ENCODE assay signal across 26 cellular contexts in genomic region chr7:101712652-101713051, GRCh38.
DNase-seq lines count a peak whose midpoint lies in the region; ATAC-seq, FAIRE-seq and TF ChIP-seq lines count a peak whose summit lies in the region.
"Had no signal": no experiment of that assay in that cellular context is flagged by ENCODE, and none has a peak within 500 bp of the region (broad histone marks: within the 10 kb centered on the region; RNA-seq: fewer than 3 reads in every experiment).

No MANE protein-coding gene starts in this region.

- no peaks in the 10 kb centered on the region for H3K27me3 Mint-ChIP-seq in activated T-cell treated with anti-CD3 and anti-CD28 coated beads, Interleukin-2, amount 50 U/mL, for 72 hours (ENCODE audit: low read depth)
- H3K27me3 Mint-ChIP-seq in effector memory CD8-positive, alpha-beta T cell: peaks cover 0 to 11% of the 10 kb centered on the region in 2 donors

- no peaks in the 10 kb centered on the region for H3K4me1 ChIP-seq in A549
- H3K4me1 ChIP-seq in K562 (replicated peaks in 1 of 2; ENCODE audit: control insufficient read depth in 2 of 2, insufficient read depth in 2 of 2, low read length in 2 of 2): peaks cover 0 to under 1% of the 10 kb centered on the region in 2 experiments; a peak in 2 of 5 replicates
- H3K4me1 ChIP-seq: BE2C had no signal

- H3K27ac ChIP-seq in A549: no peak overlapping the region
- no peak overlapping the region for H3K27ac ChIP-seq in K562 (ENCODE audit: extremely low read depth, low read depth, low read length)
- H3K27ac ChIP-seq: 22Rv1, BLaER1 had no signal

- H3K27ac Mint-ChIP-seq in activated T-cell treated with anti-CD3 and anti-CD28 coated beads, Interleukin-2, amount 50 U/mL, for 72 hours: peak overlapping the region; percentile 41
- no peak overlapping the region for H3K27ac Mint-ChIP-seq in effector memory CD8-positive, alpha-beta T cell
- H3K27ac Mint-ChIP-seq: CD4-positive, CD25-positive, alpha-beta regulatory T cell; CD8-positive, alpha-beta memory T cell had no signal

- no peaks in the 10 kb centered on the region for H3K36me3 ChIP-seq in K562 (ENCODE audit: control insufficient read depth, insufficient read depth, low read length)
- H3K36me3 ChIP-seq: BE2C, BLaER1 had no signal

- H3K4me1 Mint-ChIP-seq in activated T-cell treated with anti-CD3 and anti-CD28 coated beads, Interleukin-2, amount 50 U/mL, for 72 hours (ENCODE audit: low read depth): no peaks in the 10 kb centered on the region
- H3K4me1 Mint-ChIP-seq in effector memory CD8-positive, alpha-beta T cell (ENCODE audit: low read depth in 2 of 2): no peaks in the 10 kb centered on the region
- H3K4me1 Mint-ChIP-seq: CD4-positive, alpha-beta memory T cell; CD4-positive, CD25-positive, alpha-beta regulatory T cell; CD8-positive, alpha-beta memory T cell had no signal

- TF ChIP-seq EP300 in A549 (IDR thresholded peaks at IDR 0.05) (no peak), K562 (IDR thresholded peaks at IDR 0.05; ENCODE audit: low read length) (no peak)

- no peak overlapping the region for H3K9ac ChIP-seq in K562 (ENCODE audit: insufficient read depth in 1 of 2, low read depth in 2 of 2, low read length in 2 of 2)
- H3K9ac ChIP-seq: BLaER1 had no signal

- H3K4me2 ChIP-seq in A549: no peak overlapping the region
- no peak overlapping the region for H3K4me2 ChIP-seq in K562 (ENCODE audit: insufficient read depth, low read length)
- H3K4me2 ChIP-seq: BLaER1 had no signal

- H3K4me3 ChIP-seq in A549: no peak overlapping the region
- no peak overlapping the region for H3K4me3 ChIP-seq in K562
- H3K4me3 ChIP-seq: BLaER1, GM12878 had no signal

- H4K20me1 ChIP-seq in K562 (replicated peaks; ENCODE audit: control insufficient read depth, insufficient read depth, low read length): 0 out of 2 replicates have a peak, but pooled peaks cover 3% of the 10 kb centered on the region
- H4K20me1 ChIP-seq: BLaER1 had no signal

- FAIRE-seq in A549 (lab: Jason Lieb, UNC) (no peak), K562 (lab: Jason Lieb, UNC) (no peak)
- FAIRE-seq: GM12878, GM12892, GM18507 had no signal

- DNase-seq in activated T-cell treated with anti-CD3 and anti-CD28 coated beads, Interleukin-2, amount 50 U/mL, for 72 hours: no peak
- DNase-seq in activated T-cell treated with anti-CD3 and anti-CD28 coated beads for 4 hours: no peak
- no peak for DNase-seq in A549 (ENCODE audit: low read depth in 1 of 2, low spot score in 1 of 2)
- no peak for DNase-seq in K562 (ENCODE audit: extremely low read depth in 1 of 4, low spot score in 3 of 4)
- no peak for DNase-seq in stimulated activated CD4-positive, alpha-beta T cell treated with anti-CD3 and anti-CD28 coated beads, Interleukin-4, amount 100 ng/mL, for 24 hours
- DNase-seq in effector memory CD8-positive, alpha-beta T cell: no peak
- DNase-seq: ACHN; BE2C; C1 segment of cervical spinal cord; CD4-positive, alpha-beta memory T cell; CD4-positive, CD25-positive, alpha-beta regulatory T cell; CD8-positive, alpha-beta memory T cell; COR-L47; DMS 273 treated with DMSO at 0.1 percent for 48 hours; DMS153; DMS53; DMS79; DND-41; EL; GDM1 had no signal

- no peaks in the 10 kb centered on the region for H3K36me3 Mint-ChIP-seq in activated T-cell treated with anti-CD3 and anti-CD28 coated beads, Interleukin-2, amount 50 U/mL, for 72 hours (ENCODE audit: insufficient read depth in 2 of 2)
- no peaks in the 10 kb centered on the region for H3K36me3 Mint-ChIP-seq in effector memory CD8-positive, alpha-beta T cell (ENCODE audit: insufficient read depth)
- H3K36me3 Mint-ChIP-seq: CD14-positive monocyte; CD4-positive, alpha-beta memory T cell; CD4-positive, CD25-positive, alpha-beta regulatory T cell; CD8-positive, alpha-beta memory T cell had no signal

- no peak overlapping the region for H3K4me3 Mint-ChIP-seq in activated T-cell treated with anti-CD3 and anti-CD28 coated beads, Interleukin-2, amount 50 U/mL, for 72 hours
- no peak overlapping the region for H3K4me3 Mint-ChIP-seq in effector memory CD8-positive, alpha-beta T cell
- H3K4me3 Mint-ChIP-seq: CD14-positive monocyte; CD4-positive, alpha-beta memory T cell; CD4-positive, CD25-positive, alpha-beta regulatory T cell; CD8-positive, alpha-beta memory T cell had no signal

- BruUV-seq in K562 (replicated peaks; lab: Mats Ljungman, UMichigan): no TSS peak

- no peaks in the 10 kb centered on the region for H3K9me1 ChIP-seq in K562 (ENCODE audit: control insufficient read depth, insufficient read depth, low read length)

- TF ChIP-seq RAD21 in A549 (conservative IDR thresholded peaks at IDR 0.05 in 1 of 2, IDR thresholded peaks at IDR 0.05 in 1 of 2) (no peak), K562 (CRISPR knock-in tag; conservative IDR thresholded peaks at IDR 0.05 in 1 of 2, IDR thresholded peaks at IDR 0.05 in 1 of 2) (no peak)

- WGBS in A549 (ENCODE audit: missing lambda C conversion rate): 66% methylated on average over 3 of the region's 3 CpGs
- 2% methylated on average over 3 of the region's 3 CpGs for WGBS in K562 (ENCODE audit: insufficient coverage, low coverage, missing lambda C conversion rate)

- TF ChIP-seq CTCF in A549 (IDR thresholded peaks at IDR 0.05) (no peak), K562 (IDR thresholded peaks at IDR 0.05 in 2 of 3, conservative IDR thresholded peaks at IDR 0.05 in 1 of 3; ENCODE audit: insufficient read depth in 2 of 3, low read depth in 1 of 3, low read length in 3 of 3) (no peak)

- H3K79me2 ChIP-seq in K562 (ENCODE audit: control insufficient read depth, insufficient read depth, low read length): no peaks in the 10 kb centered on the region

- no peak for ATAC-seq in activated T-cell treated with anti-CD3 and anti-CD28 coated beads, Interleukin-2, amount 50 U/mL, for 72 hours (replicated peaks in 1 of 2)
- no peak for ATAC-seq in A549
- ATAC-seq in K562: no peak
- no peak for ATAC-seq in effector memory CD8-positive, alpha-beta T cell (replicated peaks)
- ATAC-seq: GM12878 had no signal

- POLR2A ChIA-PET in A549 (lab: Yijun Ruan, JAX) (no interaction called here), K562 (lab: Yijun Ruan, JAX) (interaction anchor here (0.6 kb wide), 1 partner anchor 170 kb away, joined by 3 read pairs; no protein-coding TSS in a partner anchor)

- peaks cover 25 to 41% of the 10 kb centered on the region in 2 experiments for H3K27me3 ChIP-seq in K562 (ENCODE audit: control insufficient read depth in 2 of 2, insufficient read depth in 2 of 2, low read length in 2 of 2)
- H3K27me3 ChIP-seq: BE2C, BLaER1 had no signal

- H3K9me3 ChIP-seq in A549: no peaks in the 10 kb centered on the region
- no peaks in the 10 kb centered on the region for H3K9me3 ChIP-seq in K562 (replicated peaks; ENCODE audit: control insufficient read depth, insufficient read depth, low read depth, low read length)
- H3K9me3 ChIP-seq: BE2C, BLaER1 had no signal

- H3K9me3 Mint-ChIP-seq in activated T-cell treated with anti-CD3 and anti-CD28 coated beads, Interleukin-2, amount 50 U/mL, for 72 hours: no peaks in the 10 kb centered on the region
- no peaks in the 10 kb centered on the region for H3K9me3 Mint-ChIP-seq in effector memory CD8-positive, alpha-beta T cell
- H3K9me3 Mint-ChIP-seq: CD14-positive monocyte; CD4-positive, alpha-beta memory T cell; CD8-positive, alpha-beta memory T cell had no signal

- intact Hi-C loops in K562 (cut with micrococcal nuclease): no loop called here

- CTCF ChIA-PET in A549 (lab: Yijun Ruan, JAX): interaction anchor here (1.1 to 1.5 kb wide), 3 partner anchors 13 to 102 kb away, joined by 3 to 4 read pairs (median 3); no protein-coding TSS in a partner anchor
- CTCF ChIA-PET in K562 (lab: Yijun Ruan, JAX; ENCODE audit: low intra/inter-chr PET ratio): interaction anchor here (0.6 kb wide), 1 partner anchor 91 kb away, joined by 4 read pairs; no protein-coding TSS in a partner anchor

- no peak for TF ChIP-seq POLR2A in A549 (IDR thresholded peaks at IDR 0.05; ENCODE audit: low read length)
- no peak for TF ChIP-seq POLR2A in K562 (conservative IDR thresholded peaks at IDR 0.05)

- H2AFZ ChIP-seq in K562 (ENCODE audit: low read depth, low read length): no peak overlapping the region

- in situ Hi-C loops in K562 (cut with MboI): no loop called here

TF ChIP-seq in A549, 52 proteins besides CTCF, POLR2A, EP300 and RAD21:
- TF ChIP-seq RARB (CRISPR knock-in tag; IDR thresholded peaks at IDR 0.05) (no peak), ZFP36 (IDR thresholded peaks at IDR 0.05; ENCODE audit: borderline replicate concordance, partially characterized antibody) (peak; percentile 86)
TF ChIP-seq in A549: peak in this region for 1.

TF ChIP-seq in K562, 482 proteins besides CTCF, POLR2A, EP300 and RAD21:
- TF ChIP-seq SMARCA5 (IDR thresholded peaks at IDR 0.05): peak; percentile 72
- TF ChIP-seq ZFP36 (IDR thresholded peaks at IDR 0.05; ENCODE audit: low read depth, low read length, partially characterized antibody): peak; percentile 98
- peak; percentile 26 to 30; a peak in 1 of 4 replicates for TF ChIP-seq KDM1A (IDR thresholded peaks at IDR 0.05)
- TF ChIP-seq TSC22D4 (tag; IDR thresholded peaks at IDR 0.05): no peak
- no peak for TF ChIP-seq ZNF717 (CRISPR knock-in tag; IDR thresholded peaks at IDR 0.05)
- peak; percentile 51; the same call in 1 of the 2 replicates for TF ChIP-seq ZNF436 (CRISPR knock-in tag; IDR thresholded peaks at IDR 0.05)
- TF ChIP-seq BCOR (IDR thresholded peaks at IDR 0.05): peak; percentile 85
